In genomic region chr20:57195023-57195758, GRCh38 we compare ENCODE assay signal across 20 cellular contexts.
DNase-seq lines count a peak whose midpoint lies in the region; ATAC-seq, FAIRE-seq and TF ChIP-seq lines count a peak whose summit lies in the region.
"Had no signal": no experiment of that assay in that cellular context is flagged by ENCODE, and none has a peak within 500 bp of the region (broad histone marks: within the 10 kb centered on the region; RNA-seq: fewer than 3 reads in every experiment).

No MANE protein-coding gene starts in this region.

- intact Hi-C loops in sciatic nerve (cut with DNase I), result no loop called here
- intact Hi-C loops in CD8-positive, alpha-beta T cell (cut with DNase I, micrococcal nuclease), result no loop called here

- no peak overlapping the region for H3K4ac ChIP-seq in H1 (replicated peaks; ENCODE audit: insufficient read length, low read depth, low read length)

- no peak for TF ChIP-seq EP300 in H1 (IDR thresholded peaks at IDR 0.05; ENCODE audit: borderline replicate concordance in 1 of 2, low read depth in 2 of 2, low read length in 2 of 2)

- POLR2A ChIA-PET in H1 (lab: Charles Lee; ENCODE audit: partially characterized antibody), result no interaction called here
- POLR2A ChIA-PET in CD8-positive, alpha-beta T cell (lab: Charles Lee), result no interaction called here

- no peak overlapping the region for H3K4me3 ChIP-seq in H1 (ENCODE audit: extremely low read depth in 1 of 4, insufficient read depth in 2 of 4, low read depth in 3 of 4, low read length in 4 of 4)
- H3K4me3 ChIP-seq in CD8-positive, alpha-beta T cell (ENCODE audit: low read depth, low read length), result no peak overlapping the region
- H3K4me3 ChIP-seq: ascending aorta, gastroesophageal sphincter, sigmoid colon, vagina had no signal

- no peak overlapping the region for H4K91ac ChIP-seq in H1 (replicated peaks; ENCODE audit: insufficient read length, low read length)

- H4K5ac ChIP-seq in H1 (ENCODE audit: insufficient read length, low read depth, low read length), result no peak overlapping the region

- no peaks in the 10 kb centered on the region for H3K4me1 Mint-ChIP-seq in CD8-positive, alpha-beta T cell (ENCODE audit: low read depth)
- H3K4me1 Mint-ChIP-seq: stimulated activated effector memory CD8-positive, alpha-beta T cell treated with anti-CD3 and anti-CD28 coated beads, Interleukin-12 subunit alpha, Interleukin-12 subunit beta, amount 100 ng/mL, for 72 hours had no signal

- H3K23me2 ChIP-seq in H1 (ENCODE audit: low read depth, low read length), result no peaks in the 10 kb centered on the region

- H3K4me3 Mint-ChIP-seq in CD8-positive, alpha-beta T cell, result no peak overlapping the region
- H3K4me3 Mint-ChIP-seq: CD4-positive, alpha-beta T cell; stimulated activated effector memory CD8-positive, alpha-beta T cell treated with anti-CD3 and anti-CD28 coated beads, Interleukin-12 subunit alpha, Interleukin-12 subunit beta, amount 100 ng/mL, for 72 hours had no signal

- CTCF ChIA-PET in H1 (lab: Charles Lee; ENCODE audit: partially characterized antibody), result no interaction called here
- CTCF ChIA-PET in CD8-positive, alpha-beta T cell (lab: Charles Lee), result no interaction called here

- H2BK20ac ChIP-seq in H1 (ENCODE audit: low read length), result no peak overlapping the region

- FAIRE-seq in H1 (lab: Jason Lieb, UNC), result no peak
- FAIRE-seq in GM19239 (lab: Jason Lieb, UNC), result no peak

- no peak overlapping the region for H3K14ac ChIP-seq in H1 (ENCODE audit: insufficient read length)

- H2BK120ac ChIP-seq in H1 (replicated peaks; ENCODE audit: low read depth, low read length), result no peak overlapping the region

- peak; percentile 94 for DNase-seq in ELR (ENCODE audit: low read depth)
- peak; percentile 54 for DNase-seq in RKO (ENCODE audit: low spot score)
- DNase-seq in H1 (ENCODE audit: low read depth in 1 of 2, low spot score in 2 of 2), result no peak
- DNase-seq in sciatic nerve (ENCODE audit: low spot score), result no peak
- no peak for DNase-seq in CD8-positive, alpha-beta T cell
- DNase-seq in GM19239 (ENCODE audit: insufficient read length, low spot score), result no peak
- DNase-seq: activated CD8-positive, alpha-beta memory T cell treated with anti-CD3 and anti-CD28 coated beads for 24 hours; activated effector memory CD4-positive, alpha-beta T cell treated with anti-CD3 and anti-CD28 coated beads, Interleukin-2, amount 50 U/mL, for 16 hours; CD4-positive, alpha-beta T cell; effector memory CD4-positive, alpha-beta T cell; NCI-H1436 treated with DMSO at 0.1 percent for 48 hours; NCI-H446; sigmoid colon; SW 1271; WERI-Rb-1 had no signal

- peak; percentile 18 for ATAC-seq in sciatic nerve
- ATAC-seq in HG02938 (IDR thresholded peaks at IDR 0.05; ENCODE audit: unreplicated experiment), result no peak
- ATAC-seq in CD8-positive, alpha-beta T cell, result no peak
- ATAC-seq: gastroesophageal sphincter; stimulated activated effector memory CD8-positive, alpha-beta T cell treated with anti-CD3 and anti-CD28 coated beads, Interleukin-12 subunit alpha, Interleukin-12 subunit beta, amount 100 ng/mL, for 72 hours had no signal

- H3K4me1 ChIP-seq in H1 (replicated peaks in 1 of 4; ENCODE audit: control insufficient read depth in 3 of 4, insufficient read depth in 4 of 4, low read length in 3 of 4), result peaks cover 0 to 20% (median 12%) of the 10 kb centered on the region in 4 experiments; a peak in 6 of 7 replicates
- H3K4me1 ChIP-seq in CD8-positive, alpha-beta T cell (ENCODE audit: insufficient read depth, low read length), result no peaks in the 10 kb centered on the region
- H3K4me1 ChIP-seq: ascending aorta, gastroesophageal sphincter, sigmoid colon had no signal

- peaks cover 4% of the 10 kb centered on the region for H3K27me3 Mint-ChIP-seq in CD8-positive, alpha-beta T cell (ENCODE audit: low read depth)

- H3K9me3 Mint-ChIP-seq in CD8-positive, alpha-beta T cell, result no peaks in the 10 kb centered on the region
- H3K9me3 Mint-ChIP-seq: CD4-positive, alpha-beta T cell; stimulated activated effector memory CD8-positive, alpha-beta T cell treated with anti-CD3 and anti-CD28 coated beads, Interleukin-12 subunit alpha, Interleukin-12 subunit beta, amount 100 ng/mL, for 72 hours had no signal

- no peak overlapping the region for H2BK12ac ChIP-seq in H1 (ENCODE audit: low read depth, low read length)

- H3K9ac ChIP-seq in H1 (replicated peaks in 1 of 4; ENCODE audit: extremely low read depth in 1 of 4, low read depth in 3 of 4, low read length in 3 of 4), result no peak overlapping the region

- H2AFZ ChIP-seq in H1 (ENCODE audit: low read length), result no peak overlapping the region

- no peaks in the 10 kb centered on the region for H3K9me3 ChIP-seq in H1 (ENCODE audit: insufficient read depth in 2 of 2, low read depth in 1 of 2, low read length in 1 of 2)
- no peaks in the 10 kb centered on the region for H3K9me3 ChIP-seq in CD8-positive, alpha-beta T cell (ENCODE audit: low read length)
- H3K9me3 ChIP-seq: ascending aorta, gastroesophageal sphincter, sigmoid colon, vagina had no signal

- peak overlapping the region; percentile 31; the same call in 1 of the 2 replicates for H2AK5ac ChIP-seq in H1 (ENCODE audit: low read depth, low read length)

- H3K36me3 ChIP-seq in H1 (ENCODE audit: control insufficient read depth in 2 of 4, insufficient read depth in 4 of 4, low read length in 3 of 4), result no peaks in the 10 kb centered on the region
- no peaks in the 10 kb centered on the region for H3K36me3 ChIP-seq in CD8-positive, alpha-beta T cell (ENCODE audit: insufficient read depth, low read length)
- H3K36me3 ChIP-seq: ascending aorta, gastroesophageal sphincter, sigmoid colon, vagina, WERI-Rb-1 had no signal

- H4K20me1 ChIP-seq in H1 (replicated peaks in 1 of 2; ENCODE audit: control insufficient read depth in 1 of 2, insufficient read depth in 2 of 2, low read length in 2 of 2), result no peaks in the 10 kb centered on the region

- H2BK5ac ChIP-seq in H1 (ENCODE audit: low read depth, low read length), result no peak overlapping the region; the same call in 1 of the 2 replicates

- no peak overlapping the region for H3K18ac ChIP-seq in H1 (ENCODE audit: extremely low read depth, low read length)

- H3K27ac ChIP-seq in H1 (ENCODE audit: low read depth, low read length), result no peak overlapping the region
- no peak overlapping the region for H3K27ac ChIP-seq in CD8-positive, alpha-beta T cell (ENCODE audit: low read depth, low read length)
- H3K27ac ChIP-seq: ascending aorta, gastroesophageal sphincter, sigmoid colon, vagina, WERI-Rb-1 had no signal

- no peak overlapping the region for H3K23ac ChIP-seq in H1 (ENCODE audit: insufficient read length)

- no peak overlapping the region for H3K4me2 ChIP-seq in H1 (ENCODE audit: insufficient read depth in 1 of 2, low read depth in 2 of 2, low read length in 2 of 2)

- no peaks in the 10 kb centered on the region for H3K79me1 ChIP-seq in H1 (ENCODE audit: low read depth, low read length)

- peaks cover 0 to 4% (median 0%) of the 10 kb centered on the region in 4 experiments; a peak in 1 of 7 replicates for H3K27me3 ChIP-seq in H1 (replicated peaks in 1 of 4; ENCODE audit: control insufficient read depth in 3 of 4, extremely low read depth in 1 of 4, insufficient read depth in 3 of 4, low read length in 3 of 4)
- H3K27me3 ChIP-seq in CD8-positive, alpha-beta T cell (ENCODE audit: insufficient read depth, low read length), result no peaks in the 10 kb centered on the region
- H3K27me3 ChIP-seq: ascending aorta, vagina had no signal

- no peak for TF ChIP-seq POLR2A in H1 (IDR thresholded peaks at IDR 0.05; ENCODE audit: control extremely low read depth in 1 of 2, low read depth in 2 of 2, low read length in 2 of 2)

- TF ChIP-seq RAD21 in H1 (IDR thresholded peaks at IDR 0.05 in 1 of 2, conservative IDR thresholded peaks at IDR 0.05 in 1 of 2; ENCODE audit: low read depth in 2 of 2, low read length in 2 of 2), result no peak

- H3K27ac Mint-ChIP-seq in CD8-positive, alpha-beta T cell, result no peak overlapping the region
- H3K27ac Mint-ChIP-seq: CD4-positive, alpha-beta T cell; stimulated activated effector memory CD8-positive, alpha-beta T cell treated with anti-CD3 and anti-CD28 coated beads, Interleukin-12 subunit alpha, Interleukin-12 subunit beta, amount 100 ng/mL, for 72 hours had no signal

- no peaks in the 10 kb centered on the region for H3K36me3 Mint-ChIP-seq in CD8-positive, alpha-beta T cell
- H3K36me3 Mint-ChIP-seq: stimulated activated effector memory CD8-positive, alpha-beta T cell treated with anti-CD3 and anti-CD28 coated beads, Interleukin-12 subunit alpha, Interleukin-12 subunit beta, amount 100 ng/mL, for 72 hours had no signal

- 94% methylated on average over 24 of the region's 24 CpGs; no CpG with 5 or more reads in 1 of the 2 experiments for WGBS in H1 (ENCODE audit: extremely low coverage in 1 of 2, insufficient coverage in 1 of 2, insufficient read length in 1 of 2, insufficient replicate concordance in 2 of 2, low coverage in 1 of 2, low lambda C conversion rate in 2 of 2, missing lambda C conversion rate in 1 of 2), 2 experiments

- H3K79me2 ChIP-seq in H1 (ENCODE audit: control insufficient read depth in 1 of 2, insufficient read depth in 2 of 2, low read length in 2 of 2), result no peaks in the 10 kb centered on the region

- 0 out of 2 replicates have a peak overlapping the region, but pooled peaks have one; percentile 18 for H2BK15ac ChIP-seq in H1 (ENCODE audit: low read length)

- H4K8ac ChIP-seq in H1 (ENCODE audit: extremely low read depth, insufficient read depth, low read length), result no peak overlapping the region; the same call in 1 of the 2 replicates

- H3K56ac ChIP-seq in H1 (replicated peaks; ENCODE audit: insufficient read length, low read depth, low read length), result no peak overlapping the region

- TF ChIP-seq CTCF in H1 (IDR thresholded peaks at IDR 0.05; ENCODE audit: control extremely low read depth in 1 of 3, insufficient read depth in 1 of 3, low read depth in 1 of 3, low read length in 3 of 3), result no peak
- no peak for TF ChIP-seq CTCF in CD8-positive, alpha-beta T cell (IDR thresholded peaks at IDR 0.05)

TF ChIP-seq in H1, 55 proteins besides CTCF, POLR2A, EP300 and RAD21:
- no peak for TF ChIP-seq KDM5A (IDR thresholded peaks at IDR 0.05; ENCODE audit: low read length)

Comparison
In these comparisons a context has a peak if more than half of its experiments do, and no peak if none do; other contexts are left out.
1. DNase-seq: peak in ELR (single experiment) and RKO (single experiment); none in H1 (0 of 2), sciatic nerve (single experiment), CD8-positive, alpha-beta T cell (0 of 7) and GM19239 (single experiment).